In the genomic region with DNA sequence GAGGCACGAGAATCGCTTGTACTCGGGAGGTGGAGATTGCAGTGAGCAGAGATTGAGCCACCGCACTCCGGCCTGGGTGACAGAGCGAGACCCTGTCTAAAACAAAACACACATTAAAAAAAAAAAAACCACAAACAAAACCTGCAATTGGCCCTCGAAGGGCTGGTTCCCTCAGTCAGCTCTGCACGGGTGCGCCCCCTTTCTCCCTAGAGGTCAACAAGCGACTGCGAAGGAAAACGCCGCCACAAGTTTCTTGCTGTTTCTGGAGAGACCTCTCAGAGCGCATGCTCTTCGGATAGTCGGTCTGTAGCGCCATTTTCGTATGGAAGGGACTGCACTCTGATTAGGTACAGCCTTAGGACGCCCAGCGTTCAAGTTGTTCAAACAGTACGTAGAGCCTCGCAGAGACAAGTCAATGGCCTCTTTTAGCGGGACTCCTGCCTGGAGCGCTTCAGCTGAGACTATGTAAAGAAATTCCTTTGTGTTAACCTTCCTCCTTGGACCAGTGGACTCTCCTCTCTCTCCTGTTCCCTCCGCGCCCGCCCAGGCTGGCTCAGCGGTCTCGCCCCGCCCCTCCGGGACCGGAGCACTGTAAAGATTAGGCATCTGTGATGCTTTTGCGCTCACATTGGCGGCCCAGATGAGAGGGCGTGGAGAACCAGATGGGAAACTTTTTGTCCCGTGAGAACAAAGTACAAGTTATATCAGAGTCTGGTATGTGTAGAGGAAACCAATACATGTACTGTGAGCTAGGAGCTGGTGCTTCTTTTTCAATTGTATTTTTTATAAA, we compare ENCODE assay signal across 8 cellular contexts. TPM values are rescaled to one million over a fixed set of nuclear protein-coding genes. Genes with fewer than 3 reads are reported as not detected.
DNase-seq lines count a peak whose midpoint lies in the region; ATAC-seq and TF ChIP-seq lines count a peak whose summit lies in the region.

No MANE protein-coding gene starts in this region.

- no peaks in the 10 kb centered on the region for H3K9me3 Mint-ChIP-seq in immature natural killer cell

- no peaks in the 10 kb centered on the region for H3K9me3 ChIP-seq in WERI-Rb-1 (ENCODE audit: severe bottlenecking)

- peak overlapping the region; percentile 73 for H3K4me3 ChIP-seq in WERI-Rb-1 (ENCODE audit: low read depth, low read length)
- peak overlapping the region; percentile 87 to 92 for H3K4me3 ChIP-seq in cardiac fibroblast (replicated peaks in 1 of 2; ENCODE audit: low read depth in 2 of 2, low read length in 2 of 2)

- peak; percentile 51; the same call in 1 of the 2 replicates for TF ChIP-seq CTCF in WERI-Rb-1 (IDR thresholded peaks at IDR 0.05; ENCODE audit: low read depth, low read length)
- peak; percentile 14 for TF ChIP-seq CTCF in cardiac fibroblast (IDR thresholded peaks at IDR 0.05; ENCODE audit: low read depth, low read length)

- H3K27ac Mint-ChIP-seq in immature natural killer cell = peak overlapping the region; percentile 86 to 99 (median 94)

- ATAC-seq in GM18873 (IDR thresholded peaks at IDR 0.05; ENCODE audit: low FRiP score, unreplicated experiment) (peak; percentile 67), HG03135 (IDR thresholded peaks at IDR 0.05; ENCODE audit: unreplicated experiment) (peak; percentile 56)

- no peaks in the 10 kb centered on the region for H3K36me3 ChIP-seq in WERI-Rb-1

- H3K27me3 Mint-ChIP-seq in immature natural killer cell (ENCODE audit: low read depth in 3 of 3) = peaks cover 10 to 20% (median 11%) of the 10 kb centered on the region in 3 donors

- H3K4me1 Mint-ChIP-seq in immature natural killer cell = peaks cover 38 to 44% of the 10 kb centered on the region in 2 donors

- no peaks in the 10 kb centered on the region for H3K36me3 Mint-ChIP-seq in immature natural killer cell

- peak overlapping the region; percentile 95 for H3K27ac ChIP-seq in WERI-Rb-1

- DNase-seq in AG08396 (ENCODE audit: low spot score) (peak; percentile 85), NCI-H2196 treated with DMSO at 0.1 percent for 48 hours (lab: John Stamatoyannopoulos, UW; ENCODE audit: unreplicated experiment) (peak; percentile 83), WERI-Rb-1 (peak; percentile 92), cardiac fibroblast (ENCODE audit: low read depth in 2 of 2) (peak; percentile 90 to 94), immature natural killer cell (peak; percentile 77 to 78 (median 78)), smooth muscle cell of the brain vasculature (ENCODE audit: low read depth, low spot score) (peak; percentile 58)

- H3K27me3 ChIP-seq in WERI-Rb-1 (ENCODE audit: insufficient read depth, low read depth, severe bottlenecking) = no peaks in the 10 kb centered on the region

- peak overlapping the region; percentile 94 to 99 (median 97) for H3K4me3 Mint-ChIP-seq in immature natural killer cell

RNA-seq across cellular contexts. Expression of a gene that starts 1.0 kb away (rescaled TPM):
- 10 to 100 TPM in 2 of 3 donors, 1 to 10 TPM in 1; 5.8 to 15.4 (median 10.9) TPM for polyA plus RNA-seq in immature natural killer cell

Comparison
In these comparisons a context has a peak if more than half of its experiments do, and no peak if none do; other contexts are left out.
1. Peak in every context shown above with its lines: DNase-seq, ATAC-seq, H3K4me3 ChIP-seq and H3K27ac ChIP-seq.